31 cellular contexts compared by ENCODE assay signal in genomic region chr10:130882911-130883310, GRCh38.
"Had no signal": no experiment of that assay in that cellular context is flagged by ENCODE, and none has a peak within 500 bp of the region (broad histone marks: within the 10 kb centered on the region; RNA-seq: fewer than 3 reads in every experiment).

No MANE protein-coding gene starts in this region.

- H3K4me1 Mint-ChIP-seq: activated CD4-positive, alpha-beta memory T cell treated with anti-CD3 and anti-CD28 coated beads, Interleukin-2, amount 10 ng/mL, durations not matched to agents 7 days and 5 days; activated CD4-positive, alpha-beta T cell treated with anti-CD3 and anti-CD28 coated beads, Interleukin-2, amount 10 ng/mL, durations not matched to agents 7 days and 5 days; central memory CD8-positive, alpha-beta T cell; T-helper 17 cell; WTC11 had no signal

- H3K9me3 Mint-ChIP-seq: activated CD4-positive, alpha-beta T cell treated with anti-CD3 and anti-CD28 coated beads, Interleukin-2, amount 10 ng/mL, durations not matched to agents 7 days and 5 days; activated T-cell treated with anti-CD3 and anti-CD28 coated beads, Interleukin-2, amount 50 U/mL, for 24 hours; activated T-cell treated with anti-CD3 and anti-CD28 coated beads, Interleukin-2, amount 50 U/mL, for 72 hours; central memory CD8-positive, alpha-beta T cell; T-helper 2 cell treated with Interferon-gamma antibody and Interleukin-4, amounts not matched to agents 5 μg/mL and 100 μg/mL, for 36 hours had no signal

- H3K27ac Mint-ChIP-seq: activated CD4-positive, alpha-beta memory T cell treated with anti-CD3 and anti-CD28 coated beads, Interleukin-2, amount 10 ng/mL, durations not matched to agents 7 days and 5 days; activated CD4-positive, alpha-beta T cell treated with anti-CD3 and anti-CD28 coated beads, Interleukin-2, amount 10 ng/mL, durations not matched to agents 7 days and 5 days; activated naive CD8-positive, alpha-beta T cell; activated T-cell treated with anti-CD3 and anti-CD28 coated beads, Interleukin-2, amount 50 U/mL, for 24 hours; activated T-cell treated with anti-CD3 and anti-CD28 coated beads, Interleukin-2, amount 50 U/mL, for 72 hours; effector memory CD8-positive, alpha-beta T cell; T-helper 17 cell; T-helper 2 cell treated with Interferon-gamma antibody and Interleukin-4, amounts not matched to agents 5 μg/mL and 100 μg/mL, for 36 hours; WTC11 had no signal

- DNase-seq: activated CD4-positive, alpha-beta memory T cell treated with anti-CD3 and anti-CD28 coated beads, Interleukin-2, amount 10 ng/mL, durations not matched to agents 7 days and 5 days; activated CD4-positive, alpha-beta T cell treated with anti-CD3 and anti-CD28 coated beads for 1 hour; activated CD4-positive, alpha-beta T cell treated with anti-CD3 and anti-CD28 coated beads for 4 hours; activated CD4-positive, alpha-beta T cell treated with anti-CD3 and anti-CD28 coated beads, Interleukin-2, amount 10 ng/mL, durations not matched to agents 7 days and 5 days; activated CD4-positive, alpha-beta T cell treated with anti-CD3 and anti-CD28 coated beads, Interleukin-2, amount 50 U/mL, for 4 hours; activated CD8-positive, alpha-beta memory T cell treated with anti-CD3 and anti-CD28 coated beads, Interleukin-2, amount 50 U/mL, for 48 hours; activated gamma-delta T cell; activated naive CD4-positive, alpha-beta T cell; activated naive CD4-positive, alpha-beta T cell treated with anti-CD3 and anti-CD28 coated beads, Interleukin-2, amount 50 U/mL, for 16 hours; activated T-cell treated with anti-CD3 and anti-CD28 coated beads for 4 hours; activated T-cell treated with anti-CD3 and anti-CD28 coated beads, Interleukin-2, amount 50 U/mL, for 24 hours; activated T-cell treated with anti-CD3 and anti-CD28 coated beads, Interleukin-2, amount 50 U/mL, for 72 hours; amniotic stem cell; anterior cingulate cortex; brain microvascular endothelial cell; cortex of kidney; dermis blood vessel endothelial cell; effector CD4-positive, alpha-beta T cell; effector memory CD8-positive, alpha-beta T cell; erythroblast; foreskin keratinocyte; gastrocnemius medialis; glutamatergic neuron; heart left ventricle; T-helper 1 cell; T-helper 17 cell; T1000 had no signal

- ATAC-seq: activated T-cell treated with anti-CD3 and anti-CD28 coated beads, Interleukin-2, amount 50 U/mL, for 72 hours; effector memory CD8-positive, alpha-beta T cell; foreskin keratinocyte; gastrocnemius medialis; heart left ventricle; T-helper 17 cell; WTC11 had no signal

- H3K36me3 Mint-ChIP-seq: activated naive CD8-positive, alpha-beta T cell had no signal

- H3K27me3 Mint-ChIP-seq: activated CD4-positive, alpha-beta memory T cell treated with anti-CD3 and anti-CD28 coated beads, Interleukin-2, amount 10 ng/mL, durations not matched to agents 7 days and 5 days; activated CD4-positive, alpha-beta T cell treated with anti-CD3 and anti-CD28 coated beads, Interleukin-2, amount 10 ng/mL, durations not matched to agents 7 days and 5 days; central memory CD8-positive, alpha-beta T cell; effector memory CD8-positive, alpha-beta T cell; T-helper 17 cell had no signal

- H3K4me3 Mint-ChIP-seq: activated CD4-positive, alpha-beta memory T cell treated with anti-CD3 and anti-CD28 coated beads, Interleukin-2, amount 10 ng/mL, durations not matched to agents 7 days and 5 days; activated CD4-positive, alpha-beta T cell treated with anti-CD3 and anti-CD28 coated beads, Interleukin-2, amount 10 ng/mL, durations not matched to agents 7 days and 5 days; activated naive CD8-positive, alpha-beta T cell; activated T-cell treated with anti-CD3 and anti-CD28 coated beads, Interleukin-2, amount 50 U/mL, for 24 hours; activated T-cell treated with anti-CD3 and anti-CD28 coated beads, Interleukin-2, amount 50 U/mL, for 72 hours; central memory CD8-positive, alpha-beta T cell; effector memory CD8-positive, alpha-beta T cell; T-helper 17 cell; T-helper 2 cell treated with Interferon-gamma antibody and Interleukin-4, amounts not matched to agents 5 μg/mL and 100 μg/mL, for 36 hours; WTC11 had no signal
